Comparison of ENCODE assay signal across 10 cellular contexts in the genomic region with DNA sequence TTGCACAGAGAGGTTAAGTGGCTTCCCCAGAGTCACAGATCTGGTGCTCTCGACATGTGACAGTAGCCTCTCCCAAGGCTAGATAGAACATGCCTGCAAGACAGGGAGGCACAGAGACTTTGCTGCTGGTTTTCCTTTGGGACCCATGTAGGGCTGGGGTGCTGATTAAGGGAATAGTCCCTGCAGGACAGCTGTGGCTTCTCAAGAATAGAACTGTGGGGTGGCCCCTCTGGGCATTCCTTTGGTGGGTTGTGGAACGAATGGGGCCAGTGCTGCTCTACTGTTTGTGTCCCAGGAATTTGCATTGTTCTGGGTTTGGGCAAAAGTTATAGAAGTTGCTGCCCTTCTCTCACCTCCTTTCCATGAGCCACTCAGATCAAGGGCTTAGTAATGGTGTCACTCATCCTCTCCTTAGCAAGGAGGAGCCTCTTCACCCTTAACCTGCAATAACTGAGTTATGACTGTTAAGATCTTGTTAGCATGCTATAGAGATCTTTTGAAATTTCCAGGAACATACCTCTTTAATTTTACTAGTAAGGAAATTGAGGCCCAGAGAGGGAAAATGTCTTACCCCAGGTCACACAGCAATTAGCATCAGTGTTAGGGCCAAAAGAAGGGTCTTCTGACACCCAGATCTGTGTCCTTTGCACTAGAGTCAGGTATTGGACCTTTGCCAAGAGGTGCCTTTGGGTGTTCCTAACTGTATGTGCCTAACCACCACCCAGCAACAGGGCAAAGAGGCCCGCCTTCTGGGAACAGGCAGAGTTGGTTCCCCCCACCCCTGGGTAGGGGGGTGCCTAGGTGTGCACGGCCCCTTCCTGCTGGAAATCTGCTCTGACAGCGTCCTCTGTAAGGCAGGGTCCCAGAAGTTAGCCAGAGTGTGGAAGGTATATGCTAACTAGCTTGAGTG. TPM values are rescaled to one million over a fixed set of nuclear protein-coding genes. Genes with fewer than 3 reads are reported as not detected.
DNase-seq lines count a peak whose midpoint lies in the region; ATAC-seq and TF ChIP-seq lines count a peak whose summit lies in the region.
"Had no signal": no experiment of that assay in that cellular context is flagged by ENCODE, and none has a peak within 500 bp of the region (broad histone marks: within the 10 kb centered on the region; RNA-seq: fewer than 3 reads in every experiment).

No MANE protein-coding gene starts in this region.

- intact Hi-C loops in sigmoid colon (cut with DNase I): loop anchor here (2.0 kb wide), 1 partner anchor 47 kb away; no protein-coding TSS in a partner anchor
- intact Hi-C loops in activated CD4-positive, alpha-beta memory T cell treated with anti-CD3 and anti-CD28 coated beads for 36 hours (cut with micrococcal nuclease): loop anchor here (5.0 kb wide), 1 partner anchor 46 kb away; no protein-coding TSS in a partner anchor

- no peaks in the 10 kb centered on the region for H3K9me3 ChIP-seq in Peyer's patch
- no peaks in the 10 kb centered on the region for H3K9me3 ChIP-seq in esophagus (ENCODE audit: control insufficient read depth in 2 of 2, insufficient read depth in 1 of 2, low read depth in 1 of 2, low read length in 1 of 2)
- no peaks in the 10 kb centered on the region for H3K9me3 ChIP-seq in sigmoid colon

- POLR2A ChIA-PET in activated CD4-positive, alpha-beta memory T cell treated with anti-CD3 and anti-CD28 coated beads for 36 hours (lab: Charles Lee): no interaction called here

- peaks cover 22% of the 10 kb centered on the region for H3K36me3 ChIP-seq in GM23338 (ENCODE audit: insufficient read depth)
- peaks cover 0 to 19% (median 0%) of the 10 kb centered on the region in 3 donors for H3K36me3 ChIP-seq in Peyer's patch
- peaks cover 6 to 39% of the 10 kb centered on the region in 2 donors for H3K36me3 ChIP-seq in esophagus (ENCODE audit: control insufficient read depth in 2 of 2, insufficient read depth in 2 of 2, low read length in 1 of 2)
- H3K36me3 ChIP-seq in sigmoid colon: peaks cover 9 to 35% (median 17%) of the 10 kb centered on the region in 4 donors

- H3K4me3 Mint-ChIP-seq in GM23338 (no peak overlapping the region), progenitor cell of endocrine pancreas (ENCODE audit: low read depth) (no peak overlapping the region)
- no peak overlapping the region for H3K4me3 Mint-ChIP-seq in activated CD4-positive, alpha-beta memory T cell treated with anti-CD3 and anti-CD28 coated beads for 36 hours

- H3K4me1 Mint-ChIP-seq in GM23338 (peaks cover 33% of the 10 kb centered on the region), progenitor cell of endocrine pancreas (ENCODE audit: low read depth) (peaks cover 27% of the 10 kb centered on the region)
- peaks cover 9% of the 10 kb centered on the region for H3K4me1 Mint-ChIP-seq in activated CD4-positive, alpha-beta memory T cell treated with anti-CD3 and anti-CD28 coated beads for 36 hours (ENCODE audit: low read depth)

- H2AFZ ChIP-seq in GM23338: no peak overlapping the region

- H3K79me2 ChIP-seq in GM23338 (replicated peaks; ENCODE audit: insufficient read depth): peaks cover 42% of the 10 kb centered on the region

- TF ChIP-seq POLR2A in Peyer's patch (IDR thresholded peaks at IDR 0.05) (no peak), sigmoid colon (IDR thresholded peaks at IDR 0.05) (no peak)

- TF ChIP-seq CTCF in GM23338 (conservative IDR thresholded peaks at IDR 0.05; ENCODE audit: low read depth in 2 of 2) (no peak), Peyer's patch (IDR thresholded peaks at IDR 0.05) (no peak), sigmoid colon (IDR thresholded peaks at IDR 0.05) (no peak), omental fat pad (IDR thresholded peaks at IDR 0.05) (no peak), progenitor cell of endocrine pancreas (IDR thresholded peaks at IDR 0.05; ENCODE audit: unreplicated experiment) (no peak)

- no peaks in the 10 kb centered on the region for H3K27me3 ChIP-seq in GM23338 (ENCODE audit: insufficient read depth)
- no peaks in the 10 kb centered on the region for H3K27me3 ChIP-seq in Peyer's patch
- H3K27me3 ChIP-seq in esophagus (ENCODE audit: control insufficient read depth in 1 of 2, insufficient read depth in 2 of 2, low read length in 2 of 2): no peaks in the 10 kb centered on the region
- H3K27me3 ChIP-seq in sigmoid colon: no peaks in the 10 kb centered on the region

- H3K27ac Mint-ChIP-seq in GM23338: peak overlapping the region; percentile 57
- H3K27ac Mint-ChIP-seq in progenitor cell of endocrine pancreas: no peak overlapping the region
- H3K27ac Mint-ChIP-seq in activated CD4-positive, alpha-beta memory T cell treated with anti-CD3 and anti-CD28 coated beads for 36 hours: no peak overlapping the region

- H3F3A ChIP-seq in GM23338 (replicated peaks; ENCODE audit: low read depth): peaks cover 4% of the 10 kb centered on the region; the same call in 1 of the 2 replicates

- H3K36me3 Mint-ChIP-seq in GM23338 (ENCODE audit: low read depth) (peaks cover 67% of the 10 kb centered on the region), progenitor cell of endocrine pancreas (ENCODE audit: insufficient read depth) (no peaks in the 10 kb centered on the region)
- H3K36me3 Mint-ChIP-seq in activated CD4-positive, alpha-beta memory T cell treated with anti-CD3 and anti-CD28 coated beads for 36 hours: no peaks in the 10 kb centered on the region

- DNase-seq in GM23338 (ENCODE audit: low spot score): no peak
- no peak for DNase-seq in Peyer's patch
- no peak for DNase-seq in sigmoid colon
- DNase-seq in omental fat pad (ENCODE audit: low spot score): no peak
- no peak for DNase-seq in progenitor cell of endocrine pancreas (ENCODE audit: low spot score, unreplicated experiment)
- no peak for DNase-seq in activated CD4-positive, alpha-beta memory T cell treated with anti-CD3 and anti-CD28 coated beads for 36 hours
- DNase-seq: NCI-H524 had no signal

- H3K4me1 ChIP-seq in GM23338 (ENCODE audit: insufficient read depth) (peaks cover 15% of the 10 kb centered on the region; the same call in 1 of the 2 replicates), Peyer's patch (peaks cover 4 to 95% (median 36%) of the 10 kb centered on the region in 4 donors), esophagus (ENCODE audit: control insufficient read depth in 2 of 2, insufficient read depth in 2 of 2, low read length in 1 of 2) (peaks cover 19 to 53% of the 10 kb centered on the region in 2 donors), sigmoid colon (peaks cover 0 to 99% (median 96%) of the 10 kb centered on the region in 4 donors)

- no peak for TF ChIP-seq EP300 in sigmoid colon (IDR thresholded peaks at IDR 0.05)

- CTCF ChIA-PET in activated CD4-positive, alpha-beta memory T cell treated with anti-CD3 and anti-CD28 coated beads for 36 hours (lab: Charles Lee): no interaction called here

- H3K4me3 ChIP-seq in GM23338 (no peak overlapping the region), Peyer's patch (no peak overlapping the region), esophagus (ENCODE audit: low read depth in 1 of 2, low read length in 2 of 2) (no peak overlapping the region), sigmoid colon (no peak overlapping the region)

- no peaks in the 10 kb centered on the region for H3K9me2 ChIP-seq in GM23338 (ENCODE audit: insufficient read depth)

- WGBS in esophagus, 2 donors: 43 to 44% methylated on average over 5 of the region's 5 CpGs
- 24 to 69% methylated on average over 5 of the region's 5 CpGs for WGBS in sigmoid colon, 2 donors

- no peak overlapping the region for H3K4me2 ChIP-seq in GM23338

- H3K27me3 Mint-ChIP-seq in GM23338 (ENCODE audit: insufficient read depth, low read depth, poor library complexity) (peaks cover 5% of the 10 kb centered on the region), progenitor cell of endocrine pancreas (peaks cover 21% of the 10 kb centered on the region)
- H3K27me3 Mint-ChIP-seq in activated CD4-positive, alpha-beta memory T cell treated with anti-CD3 and anti-CD28 coated beads for 36 hours: peaks cover 2% of the 10 kb centered on the region

- H4K20me1 ChIP-seq in GM23338 (replicated peaks; ENCODE audit: insufficient read depth): peaks cover 27% of the 10 kb centered on the region

- H3K27ac ChIP-seq in GM23338 (ENCODE audit: low read depth) (peak overlapping the region; percentile 50; the same call in 1 of the 2 replicates), Peyer's patch (peak overlapping the region; percentile 68 to 94 (median 82)), esophagus (ENCODE audit: low read depth in 2 of 2, low read length in 1 of 2) (peak overlapping the region; percentile 99), sigmoid colon (peak overlapping the region; percentile 95 to 100 (median 98))

- ATAC-seq in GM23338 (peak; percentile 14; the same call in 1 of the 3 replicates), omental fat pad (ENCODE audit: low FRiP score) (no peak), HG03139 (IDR thresholded peaks at IDR 0.05; ENCODE audit: unreplicated experiment) (no peak)

- H3K9me3 Mint-ChIP-seq in GM23338 (no peaks in the 10 kb centered on the region), progenitor cell of endocrine pancreas (ENCODE audit: low read depth) (no peaks in the 10 kb centered on the region)
- H3K9me3 Mint-ChIP-seq in activated CD4-positive, alpha-beta memory T cell treated with anti-CD3 and anti-CD28 coated beads for 36 hours: no peaks in the 10 kb centered on the region
- H3K9me3 Mint-ChIP-seq: naive B cell had no signal

RNA-seq across cellular contexts. Expression of gene CD9, which starts 31.4 kb away (rescaled TPM):
- total RNA-seq in GM23338 (2014; rRNA removed; shearing (Covaris generic)): 222 and 227 TPM in 2 replicates
- polyA plus RNA-seq in GM23338 (2016; fragmentation: Nextera tagmentation; extraction: Ambion mirVana): 250 and 251 TPM in 2 replicates
- 100 to 1,000 TPM in 3 of 4 donors, 10 to 100 TPM in 1; 31.4 to 176 (median 141) TPM for total RNA-seq in Peyer's patch
- 100 to 1,000 TPM; 467 to 898 TPM for polyA plus RNA-seq in esophagus
- total RNA-seq in sigmoid colon: 100 to 1,000 TPM; 240 to 453 (median 303) TPM
- polyA plus RNA-seq in sigmoid colon: 100 to 1,000 TPM; 180 to 548 (median 335) TPM
- 100 to 1,000 TPM in 2 of 4 donors, 10 to 100 TPM in 2; 68.3 to 181 (median 119) TPM for total RNA-seq in omental fat pad
- total RNA-seq in progenitor cell of endocrine pancreas: 6.0 and 10.8 TPM in 2 replicates
- total RNA-seq in activated CD4-positive, alpha-beta memory T cell treated with anti-CD3 and anti-CD28 coated beads for 36 hours: 1 to 10 TPM; 1.5 to 2.3 TPM
